In the genomic region with DNA sequence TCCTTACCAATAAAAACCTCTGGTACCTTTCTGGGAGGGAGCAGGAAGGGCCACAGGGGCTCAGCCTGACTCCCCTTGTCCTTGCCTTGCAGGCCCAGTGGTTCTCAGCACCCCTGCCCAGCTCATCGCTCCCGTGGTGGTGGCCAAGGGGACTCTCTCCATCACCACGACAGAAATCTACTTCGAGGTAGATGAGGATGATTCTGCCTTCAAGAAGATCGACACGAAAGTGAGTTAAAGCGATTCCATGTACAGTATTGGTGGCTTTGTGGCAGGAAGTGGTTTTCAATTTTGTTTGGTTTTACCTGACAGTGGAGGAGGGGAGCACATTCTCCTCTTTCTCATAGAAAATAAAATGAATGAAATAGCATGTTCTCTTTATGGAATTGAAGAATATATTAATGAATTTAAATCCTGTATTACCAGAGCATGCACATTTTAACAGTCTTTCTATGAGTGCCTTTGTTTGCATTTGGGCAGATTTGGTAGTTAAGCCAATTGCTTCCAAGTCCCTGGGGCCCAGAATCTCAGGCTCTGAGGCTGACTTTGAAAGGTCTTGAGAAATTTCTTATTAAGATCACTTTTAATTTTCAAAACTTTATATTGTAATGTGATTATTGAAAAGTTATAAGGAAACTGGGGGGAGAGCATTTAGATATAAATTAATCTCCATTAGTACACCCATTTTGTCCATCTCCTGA, we compare ENCODE assay signal across 13 cellular contexts. TPM values are rescaled to one million over a fixed set of nuclear protein-coding genes. Genes with fewer than 3 reads are reported as not detected.
A peak's percentile ranks its signal among the peaks of the same experiment; 100 is the strongest.
DNase-seq lines count a peak whose midpoint lies in the region; ATAC-seq and TF ChIP-seq lines count a peak whose summit lies in the region.
"Had no signal": no experiment of that assay in that cellular context is flagged by ENCODE, and none has a peak within 500 bp of the region (broad histone marks: within the 10 kb centered on the region; RNA-seq: fewer than 3 reads in every experiment).

No MANE protein-coding gene starts in this region.

- H3K9ac ChIP-seq in iPS-18a (ENCODE audit: low read length) (no peak overlapping the region), skeletal muscle tissue (ENCODE audit: low read depth in 1 of 3, low read length in 3 of 3) (peak overlapping the region in 2 of 3 donors; percentile 71 to 74)

- H3K4me1 ChIP-seq in iPS-18a (ENCODE audit: control insufficient read depth, low read depth, low read length) (peaks cover 43% of the 10 kb centered on the region), skeletal muscle tissue (ENCODE audit: control insufficient read depth in 3 of 3, insufficient read depth in 3 of 3, low read length in 3 of 3) (peaks cover 2 to 10% (median 8%) of the 10 kb centered on the region in 3 donors)

- H3K36me3 ChIP-seq in WERI-Rb-1 (peaks cover 42% of the 10 kb centered on the region), iPS-18a (ENCODE audit: control insufficient read depth, low read depth, low read length) (no peaks in the 10 kb centered on the region), skeletal muscle tissue (ENCODE audit: control insufficient read depth in 3 of 3, insufficient read depth in 3 of 3, low read length in 3 of 3) (no peaks in the 10 kb centered on the region)

- ATAC-seq in GM18517 (IDR thresholded peaks at IDR 0.05; ENCODE audit: unreplicated experiment), result no peak
- no peak for ATAC-seq in HG02759 (IDR thresholded peaks at IDR 0.05; ENCODE audit: unreplicated experiment)
- ATAC-seq: naive thymus-derived CD4-positive, alpha-beta T cell had no signal

- H3K4me3 ChIP-seq in WERI-Rb-1 (ENCODE audit: low read depth, low read length) (peak overlapping the region; percentile 56), iPS-18a (ENCODE audit: low read length) (peak overlapping the region; percentile 85), skeletal muscle tissue (ENCODE audit: low read length in 3 of 3) (peak overlapping the region; percentile 37 to 74 (median 68))

- H3K27ac ChIP-seq in WERI-Rb-1, result peak overlapping the region; percentile 97
- no peak overlapping the region for H3K27ac ChIP-seq in iPS-18a (ENCODE audit: low read length)
- H3K27ac ChIP-seq in skeletal muscle tissue (ENCODE audit: low read depth, low read length), result peak overlapping the region; percentile 79
- H3K27ac ChIP-seq: 22Rv1 had no signal

- H3K9me3 ChIP-seq in WERI-Rb-1 (ENCODE audit: severe bottlenecking) (no peaks in the 10 kb centered on the region), iPS-18a (ENCODE audit: control insufficient read depth, low read depth, low read length) (no peaks in the 10 kb centered on the region), skeletal muscle tissue (ENCODE audit: control insufficient read depth in 3 of 3, low read length in 3 of 3) (no peaks in the 10 kb centered on the region)

- DNase-seq in NCI-H82 (lab: John Stamatoyannopoulos, UW) (peak; percentile 80), NCI-H82 treated with DMSO at 0.1 percent for 48 hours (lab: John Stamatoyannopoulos, UW; ENCODE audit: unreplicated experiment) (no peak), WERI-Rb-1 (peak; percentile 33), dedifferentiated amniotic fluid mesenchymal stem cell (ENCODE audit: extremely low spot score) (no peak)
- DNase-seq: activated CD8-positive, alpha-beta memory T cell treated with anti-CD3 and anti-CD28 coated beads, Interleukin-2, amount 50 U/mL, for 48 hours; naive thymus-derived CD4-positive, alpha-beta T cell; NCI-H146; NCI-H774 had no signal

- no peak for TF ChIP-seq CTCF in WERI-Rb-1 (IDR thresholded peaks at IDR 0.05; ENCODE audit: low read depth, low read length)

- no peaks in the 10 kb centered on the region for H3K27me3 ChIP-seq in WERI-Rb-1 (ENCODE audit: insufficient read depth, low read depth, severe bottlenecking)
- peaks cover 87% of the 10 kb centered on the region for H3K27me3 ChIP-seq in iPS-18a (ENCODE audit: control insufficient read depth, insufficient read depth, low read length)
- peaks cover 0 to 2% (median 0%) of the 10 kb centered on the region in 3 donors for H3K27me3 ChIP-seq in skeletal muscle tissue (ENCODE audit: control insufficient read depth in 3 of 3, insufficient read depth in 3 of 3, low read length in 3 of 3)

RNA-seq across cellular contexts. Expression of a gene that starts 4.0 kb away (rescaled TPM):
- 8.4 TPM for total RNA-seq in skeletal muscle tissue
- total RNA-seq: naive thymus-derived CD4-positive, alpha-beta T cell had no signal

Comparison
In these comparisons a context has a peak if more than half of its experiments do, and no peak if none do; other contexts are left out.
1. DNase-seq: peak in NCI-H82 (single experiment) and WERI-Rb-1 (single experiment); none in NCI-H82 treated with DMSO at 0.1 percent for 48 hours (single experiment) and dedifferentiated amniotic fluid mesenchymal stem cell (single experiment).
2. Peak in every context shown above with its lines, with median percentiles within 50 percentile points of each other: H3K4me3 ChIP-seq.